ENCODE assay signal across 17 cellular contexts in the genomic region with DNA sequence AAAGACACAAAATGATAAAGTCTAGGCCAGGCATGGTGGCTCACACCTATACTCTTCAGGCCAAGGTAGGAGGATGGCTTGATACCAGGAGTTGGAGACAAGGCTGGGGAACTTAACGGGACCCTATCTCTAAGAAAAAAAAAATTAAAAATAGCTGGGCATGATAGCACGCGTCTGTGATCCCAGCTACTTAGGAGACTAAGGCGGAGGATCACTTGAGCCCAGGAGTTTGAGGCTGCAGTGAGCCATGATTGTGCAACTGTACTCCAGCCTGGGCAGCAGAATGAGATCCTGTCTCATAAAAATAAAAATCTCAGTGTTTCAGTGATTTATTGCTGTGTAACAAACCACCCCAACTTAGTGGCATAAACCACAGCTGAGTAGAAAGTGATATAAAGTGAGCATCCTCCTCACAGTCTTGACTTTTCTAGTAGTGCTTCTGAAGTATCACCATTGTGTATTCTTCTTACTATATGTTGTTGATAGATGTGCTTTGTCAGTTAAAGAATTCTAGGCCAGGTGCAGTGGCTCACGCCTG. TPM values are rescaled to one million over a fixed set of nuclear protein-coding genes. Genes with fewer than 3 reads are reported as not detected.
DNase-seq lines count a peak whose midpoint lies in the region; ATAC-seq, FAIRE-seq and TF ChIP-seq lines count a peak whose summit lies in the region.
"Had no signal": no experiment of that assay in that cellular context is flagged by ENCODE, and none has a peak within 500 bp of the region (broad histone marks: within the 10 kb centered on the region; RNA-seq: fewer than 3 reads in every experiment).

No MANE protein-coding gene starts in this region.

- peaks cover 16% of the 10 kb centered on the region for H3K4me1 ChIP-seq in left ventricle myocardium inferior
- peaks cover 0 to 14% (median 11%) of the 10 kb centered on the region in 3 donors for H3K4me1 ChIP-seq in skeletal muscle tissue (ENCODE audit: control insufficient read depth in 3 of 3, insufficient read depth in 3 of 3, low read length in 3 of 3)
- H3K4me1 ChIP-seq in pancreas: no peaks in the 10 kb centered on the region

- H3K36me3 ChIP-seq in left ventricle myocardium inferior (peaks cover 13% of the 10 kb centered on the region), skeletal muscle tissue (ENCODE audit: control insufficient read depth in 3 of 3, insufficient read depth in 3 of 3, low read length in 3 of 3) (peaks cover 0 to 6% (median 4%) of the 10 kb centered on the region in 3 donors), pancreas (no peaks in the 10 kb centered on the region)

- CTCF ChIA-PET in RWPE1 (lab: Yijun Ruan, JAX): no interaction called here

- ATAC-seq in Right ventricle myocardium superior (ENCODE audit: poor library complexity) (no peak), GM21526 (IDR thresholded peaks at IDR 0.05; ENCODE audit: low FRiP score, unreplicated experiment) (no peak), pancreas (no peak), GM18858 (IDR thresholded peaks at IDR 0.05; ENCODE audit: unreplicated experiment) (no peak)

- no peak overlapping the region for H3K4me3 ChIP-seq in left ventricle myocardium inferior
- H3K4me3 ChIP-seq in skeletal muscle tissue (ENCODE audit: low read length in 3 of 3): no peak overlapping the region
- no peak overlapping the region for H3K4me3 ChIP-seq in pancreas

- 85 to 90% methylated on average over 5 of the region's 5 CpGs for WGBS in pancreas, 2 donors

- DNase-seq in left ventricle myocardium inferior (no peak), Right ventricle myocardium superior (no peak), RWPE1 (ENCODE audit: low spot score) (no peak), islet precursor cell (peak; percentile 28), pancreas (no peak)
- DNase-seq: Calu3; CD4-positive, alpha-beta T cell; KBM-7; NCI-H1092 treated with DMSO at 0.1 percent for 48 hours; NCI-H1694; NCI-H446; SIG-M5 had no signal

- FAIRE-seq in pancreas (lab: Jason Lieb, UNC): no peak
- FAIRE-seq: GM12891, HTR-8/SVneo had no signal

- TF ChIP-seq CTCF in left ventricle myocardium inferior (IDR thresholded peaks at IDR 0.05; ENCODE audit: borderline replicate concordance): no peak
- TF ChIP-seq CTCF in RWPE1 (conservative IDR thresholded peaks at IDR 0.05; ENCODE audit: low read depth): no peak
- TF ChIP-seq CTCF in pancreas (IDR thresholded peaks at IDR 0.05): no peak

- intact Hi-C loops in left ventricle myocardium inferior (cut with micrococcal nuclease) (no loop called here), Right ventricle myocardium superior (cut with DNase I) (no loop called here), pancreas (cut with DNase I) (no loop called here)

- H3K9me3 ChIP-seq in left ventricle myocardium inferior (replicated peaks) (no peaks in the 10 kb centered on the region), skeletal muscle tissue (ENCODE audit: control insufficient read depth in 3 of 3, low read length in 3 of 3) (no peaks in the 10 kb centered on the region), pancreas (no peaks in the 10 kb centered on the region)

- peak overlapping the region; percentile 82 for H3K27ac ChIP-seq in left ventricle myocardium inferior (replicated peaks)
- peak overlapping the region; percentile 38 for H3K27ac ChIP-seq in RWPE1
- peak overlapping the region; percentile 95 for H3K27ac ChIP-seq in skeletal muscle tissue (ENCODE audit: low read depth, low read length)
- no peak overlapping the region for H3K27ac ChIP-seq in pancreas

- peak overlapping the region in 2 of 3 donors; percentile 10 to 68 for H3K9ac ChIP-seq in skeletal muscle tissue (ENCODE audit: low read depth in 1 of 3, low read length in 3 of 3)

- POLR2A ChIA-PET in RWPE1 (lab: Yijun Ruan, JAX; ENCODE audit: low non-redundant PET): no interaction called here

- no peaks in the 10 kb centered on the region for H3K27me3 ChIP-seq in left ventricle myocardium inferior (ENCODE audit: low read depth)
- H3K27me3 ChIP-seq in skeletal muscle tissue (ENCODE audit: control insufficient read depth in 3 of 3, insufficient read depth in 3 of 3, low read length in 3 of 3): no peaks in the 10 kb centered on the region
- H3K27me3 ChIP-seq in pancreas: no peaks in the 10 kb centered on the region

RNA-seq across cellular contexts. Expression of a gene that starts 10.6 kb away (rescaled TPM):
- 28.3 TPM for total RNA-seq in left ventricle myocardium inferior
- total RNA-seq in Right ventricle myocardium superior: 22.1 TPM
- total RNA-seq in skeletal muscle tissue: 20.9 TPM
- 10 to 100 TPM in 3 of 6 donors, 1 to 10 TPM in 3; 8.2 to 19.4 (median 9.7) TPM for total RNA-seq in pancreas
- 1 to 10 TPM; 2.9 to 8.7 TPM for polyA plus RNA-seq in pancreas

Comparison
In these comparisons a context has a peak if more than half of its experiments do, and no peak if none do; other contexts are left out.
1. H3K27ac ChIP-seq: peak in left ventricle myocardium inferior (single experiment), RWPE1 (single experiment) and skeletal muscle tissue (single experiment); none in pancreas (0 of 4).